In the genomic region with DNA sequence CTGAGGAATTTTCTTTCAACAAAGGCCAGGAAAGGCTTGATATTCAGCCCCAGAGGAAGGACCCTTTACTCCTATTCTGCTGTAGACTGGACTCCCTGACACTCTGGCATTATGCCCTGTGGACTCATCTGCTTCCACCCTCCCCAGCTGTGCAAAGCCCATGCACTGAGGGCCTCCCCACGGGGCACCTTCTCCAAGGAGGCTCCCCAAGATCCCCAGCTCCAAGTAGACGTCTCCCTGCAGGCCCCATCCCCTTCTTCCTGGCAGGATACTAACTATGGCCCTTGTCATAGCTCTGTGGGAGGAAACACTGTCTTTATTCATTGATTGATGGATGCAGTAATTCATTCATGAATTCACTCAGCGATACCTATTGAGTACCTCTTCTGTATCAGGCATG, we compare ENCODE assay signal across 25 cellular contexts. TPM values are rescaled to one million over a fixed set of nuclear protein-coding genes. Genes with fewer than 3 reads are reported as not detected.
"Had no signal": no experiment of that assay in that cellular context is flagged by ENCODE, and none has a peak within 500 bp of the region (broad histone marks: within the 10 kb centered on the region; RNA-seq: fewer than 3 reads in every experiment).

No MANE protein-coding gene starts in this region.

- H3K36me3 ChIP-seq: left lung, ovary, thoracic aorta had no signal

- FAIRE-seq: keratinocyte, small intestine had no signal

- H3K27ac Mint-ChIP-seq: activated CD4-positive, alpha-beta T cell treated with anti-CD3 and anti-CD28 coated beads, Interleukin-2, amount 10 ng/mL, durations not matched to agents 24 days and 14 days; activated CD8-positive, alpha-beta T cell treated with anti-CD3 and anti-CD28 coated beads, Interleukin-2, amount 10 ng/mL, durations not matched to agents 7 days and 5 days; activated naive CD4-positive, alpha-beta T cell treated with anti-CD3 and anti-CD28 coated beads, Interleukin-2, amount 50 U/mL, for 24 hours; stimulated activated effector memory CD8-positive, alpha-beta T cell treated with anti-CD3 and anti-CD28 coated beads, Interleukin-12 subunit alpha, Interleukin-12 subunit beta, amount 100 ng/mL, for 72 hours had no signal

- ATAC-seq: activated CD8-positive, alpha-beta T cell treated with anti-CD3 and anti-CD28 coated beads, Interleukin-2, amount 10 ng/mL, durations not matched to agents 7 days and 5 days; activated T-cell treated with anti-CD3 and anti-CD28 coated beads, Interleukin-2, amount 50 U/mL, for 4 hours; foreskin keratinocyte; left lung; psoas muscle; right cardiac atrium; SK-N-SH treated with all-trans-retinoic acid at 6 μM for 48 hours; stimulated activated effector memory CD8-positive, alpha-beta T cell treated with anti-CD3 and anti-CD28 coated beads, Interleukin-12 subunit alpha, Interleukin-12 subunit beta, amount 100 ng/mL, for 72 hours; T-cell had no signal

- H3K9me3 Mint-ChIP-seq: activated CD4-positive, alpha-beta T cell treated with anti-CD3 and anti-CD28 coated beads, Interleukin-2, amount 10 ng/mL, durations not matched to agents 24 days and 14 days; activated naive CD4-positive, alpha-beta T cell treated with anti-CD3 and anti-CD28 coated beads, Interleukin-2, amount 50 U/mL, for 24 hours; activated T-cell treated with anti-CD3 and anti-CD28 coated beads, Interleukin-2, amount 50 U/mL, for 4 hours; stimulated activated effector memory CD8-positive, alpha-beta T cell treated with anti-CD3 and anti-CD28 coated beads, Interleukin-12 subunit alpha, Interleukin-12 subunit beta, amount 100 ng/mL, for 72 hours had no signal

- H3K9me3 ChIP-seq: left lung, ovary, psoas muscle, thoracic aorta had no signal

- H3K36me3 Mint-ChIP-seq: T-cell had no signal

- H3K4me3 ChIP-seq: left lung, ovary, psoas muscle, thoracic aorta had no signal

- H3K27ac ChIP-seq: epithelial cell of prostate, foreskin keratinocyte, left lung, ovary, psoas muscle, thoracic aorta had no signal

- DNase-seq: activated CD4-positive, alpha-beta T cell treated with anti-CD3 and anti-CD28 coated beads, Interleukin-2, amount 10 ng/mL, durations not matched to agents 24 days and 14 days; activated CD8-positive, alpha-beta memory T cell treated with anti-CD3 and anti-CD28 coated beads, Interleukin-2, amount 50 U/mL, for 4 hours; activated CD8-positive, alpha-beta T cell treated with anti-CD3 and anti-CD28 coated beads, Interleukin-2, amount 10 ng/mL, durations not matched to agents 7 days and 5 days; activated gamma-delta T cell; activated T-cell treated with anti-CD3 and anti-CD28 coated beads, Interleukin-2, amount 50 U/mL, for 4 hours; foreskin keratinocyte; left lung; naive B cell; psoas muscle; right cardiac atrium; small intestine; stimulated activated CD4-positive, alpha-beta T cell treated with anti-CD3 and anti-CD28 coated beads, Interleukin-4, amount 100 ng/mL, for 24 hours; T-cell; T1000 had no signal

- H3K27me3 ChIP-seq: foreskin keratinocyte, left lung, ovary had no signal

- H3K4me3 Mint-ChIP-seq: activated CD4-positive, alpha-beta T cell treated with anti-CD3 and anti-CD28 coated beads, Interleukin-2, amount 10 ng/mL, durations not matched to agents 24 days and 14 days; activated CD8-positive, alpha-beta T cell treated with anti-CD3 and anti-CD28 coated beads, Interleukin-2, amount 10 ng/mL, durations not matched to agents 7 days and 5 days; activated naive CD4-positive, alpha-beta T cell treated with anti-CD3 and anti-CD28 coated beads, Interleukin-2, amount 50 U/mL, for 24 hours; activated T-cell treated with anti-CD3 and anti-CD28 coated beads, Interleukin-2, amount 50 U/mL, for 4 hours; naive B cell; stimulated activated effector memory CD8-positive, alpha-beta T cell treated with anti-CD3 and anti-CD28 coated beads, Interleukin-12 subunit alpha, Interleukin-12 subunit beta, amount 100 ng/mL, for 72 hours; T-cell had no signal

- H3K27me3 Mint-ChIP-seq: activated naive CD4-positive, alpha-beta T cell treated with anti-CD3 and anti-CD28 coated beads, Interleukin-2, amount 50 U/mL, for 24 hours had no signal

RNA-seq across cellular contexts. Expression of a gene that starts 15.8 kb away (rescaled TPM):
- total RNA-seq: activated CD8-positive, alpha-beta T cell treated with anti-CD3 and anti-CD28 coated beads, Interleukin-2, amount 10 ng/mL, durations not matched to agents 7 days and 5 days; dermis microvascular lymphatic vessel endothelial cell; fibroblast of lung; foreskin keratinocyte; lung microvascular endothelial cell; mononuclear cell; T-cell; thoracic aorta had no signal
- polyA plus RNA-seq: fibroblast of lung, foreskin keratinocyte, keratinocyte had no signal
